1 cellular context compared by ENCODE assay signal in genomic region chr2:152815634-152816257, GRCh38.
TF ChIP-seq lines count a peak whose summit lies in the region.

No MANE protein-coding gene starts in this region.

TF ChIP-seq in WTC11, 78 proteins besides CTCF, POLR2A, EP300 and RAD21 (continued from another document):
- TF ChIP-seq ZNF512 (CRISPR knock-in tag; IDR thresholded peaks at IDR 0.05; ENCODE audit: borderline replicate concordance), result no peak
- TF ChIP-seq ESRRA (CRISPR knock-in tag; IDR thresholded peaks at IDR 0.05; ENCODE audit: borderline replicate concordance), result no peak
- TF ChIP-seq CREB1 (CRISPR knock-in tag; IDR thresholded peaks at IDR 0.05), result no peak
